8 cellular contexts compared by ENCODE assay signal in genomic region chr20:53917145-53918009, GRCh38.
DNase-seq lines count a peak whose midpoint lies in the region; ATAC-seq and TF ChIP-seq lines count a peak whose summit lies in the region.

No MANE protein-coding gene starts in this region.

- H3K9me3 Mint-ChIP-seq in endothelial cell (ENCODE audit: unreplicated experiment) (no peaks in the 10 kb centered on the region), natural killer cell (no peaks in the 10 kb centered on the region)

- H3K4me1 Mint-ChIP-seq in endothelial cell (ENCODE audit: unreplicated experiment) (peaks cover 29% of the 10 kb centered on the region), natural killer cell (peaks cover 15 to 26% of the 10 kb centered on the region in 2 donors)

- no peak overlapping the region for H3K4me3 ChIP-seq in HEK293 (ENCODE audit: low read depth, low read length)

- no peaks in the 10 kb centered on the region for H3K36me3 ChIP-seq in HEK293 (ENCODE audit: control insufficient read depth in 2 of 2, insufficient read depth in 1 of 2, low read length in 2 of 2)

- TF ChIP-seq CTCF in GM13977 (IDR thresholded peaks at IDR 0.05; ENCODE audit: extremely low read depth, insufficient read depth, missing control alignments): no peak
- TF ChIP-seq CTCF in HEK293 (tag by site-specific recombination; IDR thresholded peaks at IDR 0.05): no peak
- no peak for TF ChIP-seq CTCF in endothelial cell (IDR thresholded peaks at IDR 0.05; ENCODE audit: unreplicated experiment)
- TF ChIP-seq CTCF in natural killer cell (IDR thresholded peaks at IDR 0.05): no peak

- peak overlapping the region; percentile 70 for H3K27ac Mint-ChIP-seq in endothelial cell (ENCODE audit: unreplicated experiment)
- H3K27ac Mint-ChIP-seq in natural killer cell: peak overlapping the region; percentile 45 to 95

- H3K4me3 Mint-ChIP-seq in endothelial cell (ENCODE audit: unreplicated experiment): no peak overlapping the region
- no peak overlapping the region for H3K4me3 Mint-ChIP-seq in natural killer cell

- POLR2A ChIA-PET in HEK293 (lab: Yijun Ruan, JAX): interaction anchor here (1.4 kb wide), 1 partner anchor 12 kb away, joined by 3 read pairs; no protein-coding TSS in a partner anchor

- intact Hi-C loops in natural killer cell (cut with micrococcal nuclease): no loop called here

- CTCF ChIA-PET in HEK293 (lab: Yijun Ruan, JAX): interaction anchor here (0.9 to 3.6 kb wide), 9 partner anchors 10 to 339 kb away, joined by 3 to 21 read pairs (median 3); no protein-coding TSS in a partner anchor

- in situ Hi-C loops in GM13977 (cut with MboI; ENCODE audit: low pct_unique_long_range_greater_than_20kb, low sequenced_read_pairs, unreplicated experiment): loop anchor here (25.0 kb wide), 1 partner anchor 180 kb away; no protein-coding TSS in a partner anchor

- H3K27ac ChIP-seq in HEK293 (ENCODE audit: extremely low read depth, low read depth, low read length): no peak overlapping the region

- H3K27me3 Mint-ChIP-seq in endothelial cell (ENCODE audit: unreplicated experiment) (no peaks in the 10 kb centered on the region), natural killer cell (ENCODE audit: low read depth in 2 of 2) (no peaks in the 10 kb centered on the region)

- no peaks in the 10 kb centered on the region for H3K9me3 ChIP-seq in HEK293 (ENCODE audit: control insufficient read depth, insufficient read depth, low read depth, low read length)

- ATAC-seq in natural killer cell: no peak

- H3K36me3 Mint-ChIP-seq in endothelial cell (ENCODE audit: low read depth, unreplicated experiment) (no peaks in the 10 kb centered on the region), natural killer cell (no peaks in the 10 kb centered on the region)

- 0 out of 2 replicates have a peak, but pooled peaks cover 5% of the 10 kb centered on the region for H3K4me1 ChIP-seq in HEK293 (ENCODE audit: control insufficient read depth, insufficient read depth, low read length)

- peak; percentile 69 for DNase-seq in GM13977 (ENCODE audit: low spot score)
- DNase-seq in OCI-M1 (lab: John Stamatoyannopoulos, UW): peak; percentile 45
- no peak for DNase-seq in endothelial cell (ENCODE audit: low spot score)
- no peak for DNase-seq in natural killer cell
- no peak for DNase-seq in AG08396 (ENCODE audit: low spot score)
- DNase-seq in NCI-H1092 (lab: John Stamatoyannopoulos, UW): no peak
- DNase-seq in GM19240 (ENCODE audit: insufficient read length, low spot score): no peak

TF ChIP-seq in HEK293, 187 proteins besides CTCF, POLR2A, EP300 and RAD21 (continues in another document):
- no peak for TF ChIP-seq ZNF488 (tag by site-specific recombination; IDR thresholded peaks at IDR 0.05)
- peak; percentile 26 for TF ChIP-seq PRDM6 (tag by site-specific recombination; IDR thresholded peaks at IDR 0.05)
- no peak for TF ChIP-seq REST (tag by site-specific recombination; IDR thresholded peaks at IDR 0.05)
- no peak for TF ChIP-seq ZNF48 (tag by site-specific recombination; IDR thresholded peaks at IDR 0.05)
- TF ChIP-seq ZNF266 (tag by site-specific recombination; IDR thresholded peaks at IDR 0.05; ENCODE audit: low read depth): no peak
- no peak for TF ChIP-seq GLIS1 (tag by site-specific recombination; IDR thresholded peaks at IDR 0.05)
- TF ChIP-seq ZNF362 (tag by site-specific recombination; IDR thresholded peaks at IDR 0.05): no peak
- TF ChIP-seq GLI4 (tag by site-specific recombination; IDR thresholded peaks at IDR 0.05): no peak
- peak; percentile 49 for TF ChIP-seq ZNF335 (tag by site-specific recombination; conservative IDR thresholded peaks at IDR 0.05)
- peak; percentile 44; the same call in 1 of the 2 replicates for TF ChIP-seq SP7 (tag by site-specific recombination; IDR thresholded peaks at IDR 0.05)

Comparison
In these comparisons a context has a peak if more than half of its experiments do, and no peak if none do; other contexts are left out.
1. DNase-seq: peak in GM13977 (single experiment) and OCI-M1 (single experiment); none in endothelial cell (single experiment), natural killer cell (single experiment), AG08396 (single experiment), NCI-H1092 (single experiment) and GM19240 (single experiment).